Comparison of ENCODE assay signal across 1 cellular context in the genomic region with DNA sequence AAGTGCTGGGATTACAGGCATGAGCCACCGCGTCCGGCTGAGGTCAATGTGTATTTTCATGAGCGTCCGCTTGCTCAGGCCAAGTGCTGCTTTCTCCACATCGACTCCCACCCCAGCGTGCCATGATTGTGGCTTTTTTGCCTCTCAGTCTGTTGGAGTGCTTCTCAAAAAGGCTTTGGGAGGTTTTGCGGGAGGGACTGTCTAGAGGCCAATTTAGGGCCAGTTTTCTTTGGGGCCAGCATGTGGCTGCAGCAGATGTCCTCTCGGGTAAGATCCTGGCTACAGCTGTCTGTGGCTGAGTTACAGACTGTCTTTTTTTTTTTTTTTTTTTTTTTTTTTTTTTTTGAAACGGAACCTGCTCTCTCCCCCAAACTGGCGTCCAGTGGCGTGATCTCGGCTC.
TF ChIP-seq lines count a peak whose summit lies in the region.

No MANE protein-coding gene starts in this region.

TF ChIP-seq in WTC11, 78 proteins besides CTCF, POLR2A, EP300 and RAD21 (continued from another document):
- TF ChIP-seq, protein P1, sequence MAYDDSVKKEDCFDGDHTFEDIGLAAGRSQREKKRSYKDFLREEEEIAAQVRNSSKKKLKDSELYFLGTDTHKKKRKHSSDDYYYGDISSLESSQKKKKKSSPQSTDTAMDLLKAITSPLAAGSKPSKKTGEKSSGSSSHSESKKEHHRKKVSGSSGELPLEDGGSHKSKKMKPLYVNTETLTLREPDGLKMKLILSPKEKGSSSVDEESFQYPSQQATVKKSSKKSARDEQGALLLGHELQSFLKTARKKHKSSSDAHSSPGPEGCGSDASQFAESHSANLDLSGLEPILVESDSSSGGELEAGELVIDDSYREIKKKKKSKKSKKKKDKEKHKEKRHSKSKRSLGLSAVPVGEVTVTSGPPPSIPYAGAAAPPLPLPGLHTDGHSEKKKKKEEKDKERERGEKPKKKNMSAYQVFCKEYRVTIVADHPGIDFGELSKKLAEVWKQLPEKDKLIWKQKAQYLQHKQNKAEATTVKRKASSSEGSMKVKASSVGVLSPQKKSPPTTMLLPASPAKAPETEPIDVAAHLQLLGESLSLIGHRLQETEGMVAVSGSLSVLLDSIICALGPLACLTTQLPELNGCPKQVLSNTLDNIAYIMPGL (CRISPR knock-in tag; IDR thresholded peaks at IDR 0.05), result no peak
- no peak for TF ChIP-seq GABPB1 (CRISPR knock-in tag; IDR thresholded peaks at IDR 0.05)
- no peak for TF ChIP-seq GRHL2 (CRISPR knock-in tag; IDR thresholded peaks at IDR 0.05; ENCODE audit: insufficient replicate concordance, severe bottlenecking)
- TF ChIP-seq NFATC4 (CRISPR knock-in tag; IDR thresholded peaks at IDR 0.05), result no peak
- no peak for TF ChIP-seq RORB (CRISPR knock-in tag; IDR thresholded peaks at IDR 0.05)
- TF ChIP-seq, protein P2, sequence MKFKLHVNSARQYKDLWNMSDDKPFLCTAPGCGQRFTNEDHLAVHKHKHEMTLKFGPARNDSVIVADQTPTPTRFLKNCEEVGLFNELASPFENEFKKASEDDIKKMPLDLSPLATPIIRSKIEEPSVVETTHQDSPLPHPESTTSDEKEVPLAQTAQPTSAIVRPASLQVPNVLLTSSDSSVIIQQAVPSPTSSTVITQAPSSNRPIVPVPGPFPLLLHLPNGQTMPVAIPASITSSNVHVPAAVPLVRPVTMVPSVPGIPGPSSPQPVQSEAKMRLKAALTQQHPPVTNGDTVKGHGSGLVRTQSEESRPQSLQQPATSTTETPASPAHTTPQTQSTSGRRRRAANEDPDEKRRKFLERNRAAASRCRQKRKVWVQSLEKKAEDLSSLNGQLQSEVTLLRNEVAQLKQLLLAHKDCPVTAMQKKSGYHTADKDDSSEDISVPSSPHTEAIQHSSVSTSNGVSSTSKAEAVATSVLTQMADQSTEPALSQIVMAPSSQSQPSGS (CRISPR knock-in tag; IDR thresholded peaks at IDR 0.05; ENCODE audit: borderline replicate concordance, low read depth), result no peak
- TF ChIP-seq, protein P3, sequence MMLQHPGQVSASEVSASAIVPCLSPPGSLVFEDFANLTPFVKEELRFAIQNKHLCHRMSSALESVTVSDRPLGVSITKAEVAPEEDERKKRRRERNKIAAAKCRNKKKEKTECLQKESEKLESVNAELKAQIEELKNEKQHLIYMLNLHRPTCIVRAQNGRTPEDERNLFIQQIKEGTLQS (CRISPR knock-in tag; conservative IDR thresholded peaks at IDR 0.05), result no peak
- TF ChIP-seq FOXP1 (CRISPR knock-in tag; IDR thresholded peaks at IDR 0.05; ENCODE audit: borderline replicate concordance), result no peak
- TF ChIP-seq TP53 (CRISPR knock-in tag; IDR thresholded peaks at IDR 0.05), result no peak
- no peak for TF ChIP-seq GTF2I (CRISPR knock-in tag; conservative IDR thresholded peaks at IDR 0.05)
- no peak for TF ChIP-seq ZBTB21 (CRISPR knock-in tag; IDR thresholded peaks at IDR 0.05; ENCODE audit: borderline replicate concordance)
- TF ChIP-seq ZNF396 (CRISPR knock-in tag; IDR thresholded peaks at IDR 0.05; ENCODE audit: borderline replicate concordance), result no peak
- TF ChIP-seq NR1H2 (CRISPR knock-in tag; IDR thresholded peaks at IDR 0.05), result no peak
- no peak for TF ChIP-seq ZNF263 (CRISPR knock-in tag; IDR thresholded peaks at IDR 0.05; ENCODE audit: low read depth)
- TF ChIP-seq CBFB (CRISPR knock-in tag; IDR thresholded peaks at IDR 0.05; ENCODE audit: low read depth), result no peak
- TF ChIP-seq, protein P4, sequence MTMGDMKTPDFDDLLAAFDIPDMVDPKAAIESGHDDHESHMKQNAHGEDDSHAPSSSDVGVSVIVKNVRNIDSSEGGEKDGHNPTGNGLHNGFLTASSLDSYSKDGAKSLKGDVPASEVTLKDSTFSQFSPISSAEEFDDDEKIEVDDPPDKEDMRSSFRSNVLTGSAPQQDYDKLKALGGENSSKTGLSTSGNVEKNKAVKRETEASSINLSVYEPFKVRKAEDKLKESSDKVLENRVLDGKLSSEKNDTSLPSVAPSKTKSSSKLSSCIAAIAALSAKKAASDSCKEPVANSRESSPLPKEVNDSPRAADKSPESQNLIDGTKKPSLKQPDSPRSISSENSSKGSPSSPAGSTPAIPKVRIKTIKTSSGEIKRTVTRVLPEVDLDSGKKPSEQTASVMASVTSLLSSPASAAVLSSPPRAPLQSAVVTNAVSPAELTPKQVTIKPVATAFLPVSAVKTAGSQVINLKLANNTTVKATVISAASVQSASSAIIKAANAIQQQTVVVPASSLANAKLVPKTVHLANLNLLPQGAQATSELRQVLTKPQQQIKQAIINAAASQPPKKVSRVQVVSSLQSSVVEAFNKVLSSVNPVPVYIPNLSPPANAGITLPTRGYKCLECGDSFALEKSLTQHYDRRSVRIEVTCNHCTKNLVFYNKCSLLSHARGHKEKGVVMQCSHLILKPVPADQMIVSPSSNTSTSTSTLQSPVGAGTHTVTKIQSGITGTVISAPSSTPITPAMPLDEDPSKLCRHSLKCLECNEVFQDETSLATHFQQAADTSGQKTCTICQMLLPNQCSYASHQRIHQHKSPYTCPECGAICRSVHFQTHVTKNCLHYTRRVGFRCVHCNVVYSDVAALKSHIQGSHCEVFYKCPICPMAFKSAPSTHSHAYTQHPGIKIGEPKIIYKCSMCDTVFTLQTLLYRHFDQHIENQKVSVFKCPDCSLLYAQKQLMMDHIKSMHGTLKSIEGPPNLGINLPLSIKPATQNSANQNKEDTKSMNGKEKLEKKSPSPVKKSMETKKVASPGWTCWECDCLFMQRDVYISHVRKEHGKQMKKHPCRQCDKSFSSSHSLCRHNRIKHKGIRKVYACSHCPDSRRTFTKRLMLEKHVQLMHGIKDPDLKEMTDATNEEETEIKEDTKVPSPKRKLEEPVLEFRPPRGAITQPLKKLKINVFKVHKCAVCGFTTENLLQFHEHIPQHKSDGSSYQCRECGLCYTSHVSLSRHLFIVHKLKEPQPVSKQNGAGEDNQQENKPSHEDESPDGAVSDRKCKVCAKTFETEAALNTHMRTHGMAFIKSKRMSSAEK (CRISPR knock-in tag; IDR thresholded peaks at IDR 0.05; ENCODE audit: borderline replicate concordance), result no peak
